ENCODE assay signal across 1 cellular context in genomic region chr3:108221911-108222812, GRCh38.
TF ChIP-seq lines count a peak whose summit lies in the region.

A gene with protein sequence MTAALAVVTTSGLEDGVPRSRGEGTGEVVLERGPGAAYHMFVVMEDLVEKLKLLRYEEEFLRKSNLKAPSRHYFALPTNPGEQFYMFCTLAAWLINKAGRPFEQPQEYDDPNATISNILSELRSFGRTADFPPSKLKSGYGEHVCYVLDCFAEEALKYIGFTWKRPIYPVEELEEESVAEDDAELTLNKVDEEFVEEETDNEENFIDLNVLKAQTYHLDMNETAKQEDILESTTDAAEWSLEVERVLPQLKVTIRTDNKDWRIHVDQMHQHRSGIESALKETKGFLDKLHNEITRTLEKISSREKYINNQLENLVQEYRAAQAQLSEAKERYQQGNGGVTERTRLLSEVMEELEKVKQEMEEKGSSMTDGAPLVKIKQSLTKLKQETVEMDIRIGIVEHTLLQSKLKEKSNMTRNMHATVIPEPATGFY (minus strand): TSS chr3:108222424. CDS start chr3:108222322, 102 bp downstream.

TF ChIP-seq in K562, 482 proteins besides CTCF, POLR2A, EP300 and RAD21 (continued from another document and continues in another):
- TF ChIP-seq PATZ1 (CRISPR knock-in tag; IDR thresholded peaks at IDR 0.05; ENCODE audit: borderline replicate concordance) (no peak), NKRF (IDR thresholded peaks at IDR 0.05; ENCODE audit: borderline replicate concordance) (peak; percentile 72; the same call in 1 of the 2 replicates), ZNF347 (CRISPR knock-in tag; IDR thresholded peaks at IDR 0.05; ENCODE audit: low read depth) (no peak), RBM25 (IDR thresholded peaks at IDR 0.05; ENCODE audit: low read depth, low read length, severe bottlenecking) (no peak), RBM17 (IDR thresholded peaks at IDR 0.05; ENCODE audit: borderline replicate concordance, low read depth, low read length) (no peak), HIVEP1 (CRISPR knock-in tag; IDR thresholded peaks at IDR 0.05) (no peak), TSC22D4 (tag; IDR thresholded peaks at IDR 0.05) (no peak), ZNF512 (tag; IDR thresholded peaks at IDR 0.05) (no peak), JUN (IDR thresholded peaks at IDR 0.05; ENCODE audit: borderline replicate concordance, low read depth, low read length) (0 out of 2 replicates have a peak, but pooled peaks have one; percentile 60), JUN (CRISPR knock-in tag; IDR thresholded peaks at IDR 0.05; ENCODE audit: borderline replicate concordance) (peak; percentile 85), ARID2 (IDR thresholded peaks at IDR 0.05) (no peak), NRF1 (conservative IDR thresholded peaks at IDR 0.05 in 1 of 2, IDR thresholded peaks at IDR 0.05 in 1 of 2) (peak in 1 of 2 experiments; percentile 60; a peak in 3 of 4 replicates), FOSL1 (tag; conservative IDR thresholded peaks at IDR 0.05) (no peak), STAT5B (CRISPR knock-in tag; IDR thresholded peaks at IDR 0.05) (no peak), KLF6 (CRISPR knock-in tag; IDR thresholded peaks at IDR 0.05; ENCODE audit: borderline replicate concordance) (no peak), XRCC4 (IDR thresholded peaks at IDR 0.05; ENCODE audit: extremely low read depth, insufficient read depth, insufficient read length) (no peak), SRSF3 (IDR thresholded peaks at IDR 0.05; ENCODE audit: insufficient read depth, low read length) (no peak), PPARD (CRISPR knock-in tag; IDR thresholded peaks at IDR 0.05) (no peak), ETV6 (IDR thresholded peaks at IDR 0.05; ENCODE audit: borderline replicate concordance in 1 of 2, low read depth in 2 of 2, low read length in 1 of 2) (no peak), ETV6 (CRISPR knock-in tag; IDR thresholded peaks at IDR 0.05; ENCODE audit: borderline replicate concordance) (no peak), ATF1 (CRISPR knock-in tag; IDR thresholded peaks at IDR 0.05) (peak; percentile 52; the same call in 1 of the 2 replicates), ATF1 (tag; IDR thresholded peaks at IDR 0.05) (peak; percentile 97), MTA3 (IDR thresholded peaks at IDR 0.05; ENCODE audit: borderline replicate concordance) (peak; percentile 52; the same call in 1 of the 2 replicates), PTTG1 (tag; IDR thresholded peaks at IDR 0.05; ENCODE audit: low read depth) (no peak), MYC (IDR thresholded peaks at IDR 0.05; ENCODE audit: low read depth, low read length) (peak; percentile 26; the same call in 1 of the 2 replicates), MYC (CRISPR knock-in tag; IDR thresholded peaks at IDR 0.05; ENCODE audit: borderline replicate concordance, low read depth) (no peak), AFF4 (CRISPR knock-in tag; IDR thresholded peaks at IDR 0.05) (no peak), ZNF3 (CRISPR knock-in tag; IDR thresholded peaks at IDR 0.05) (no peak), RFX7 (CRISPR knock-in tag; IDR thresholded peaks at IDR 0.05) (no peak), MECOM (CRISPR knock-in tag; IDR thresholded peaks at IDR 0.05) (no peak), CSDE1 (IDR thresholded peaks at IDR 0.05) (peak in 1 of 2 experiments; percentile 84; a peak in 2 of 4 replicates), MEF2D (tag; conservative IDR thresholded peaks at IDR 0.05; ENCODE audit: low read depth) (no peak), SRSF9 (IDR thresholded peaks at IDR 0.05; ENCODE audit: borderline replicate concordance, low read depth, low read length) (no peak), PRPF4 (IDR thresholded peaks at IDR 0.05; ENCODE audit: insufficient read depth, low read depth, low read length, poor library complexity, severe bottlenecking) (no peak), POLR2B (IDR thresholded peaks at IDR 0.05; ENCODE audit: low read depth, partially characterized antibody) (peak; percentile 41), CLOCK (CRISPR knock-in tag; IDR thresholded peaks at IDR 0.05; ENCODE audit: borderline replicate concordance) (no peak), NR2F6 (CRISPR knock-in tag; IDR thresholded peaks at IDR 0.05) (no peak), ZNF324 (CRISPR knock-in tag; IDR thresholded peaks at IDR 0.05) (no peak)
- TF ChIP-seq, protein P1, sequence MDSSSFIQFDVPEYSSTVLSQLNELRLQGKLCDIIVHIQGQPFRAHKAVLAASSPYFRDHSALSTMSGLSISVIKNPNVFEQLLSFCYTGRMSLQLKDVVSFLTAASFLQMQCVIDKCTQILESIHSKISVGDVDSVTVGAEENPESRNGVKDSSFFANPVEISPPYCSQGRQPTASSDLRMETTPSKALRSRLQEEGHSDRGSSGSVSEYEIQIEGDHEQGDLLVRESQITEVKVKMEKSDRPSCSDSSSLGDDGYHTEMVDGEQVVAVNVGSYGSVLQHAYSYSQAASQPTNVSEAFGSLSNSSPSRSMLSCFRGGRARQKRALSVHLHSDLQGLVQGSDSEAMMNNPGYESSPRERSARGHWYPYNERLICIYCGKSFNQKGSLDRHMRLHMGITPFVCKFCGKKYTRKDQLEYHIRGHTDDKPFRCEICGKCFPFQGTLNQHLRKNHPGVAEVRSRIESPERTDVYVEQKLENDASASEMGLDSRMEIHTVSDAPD (CRISPR knock-in tag; IDR thresholded peaks at IDR 0.05): no peak
- TF ChIP-seq, protein P2, sequence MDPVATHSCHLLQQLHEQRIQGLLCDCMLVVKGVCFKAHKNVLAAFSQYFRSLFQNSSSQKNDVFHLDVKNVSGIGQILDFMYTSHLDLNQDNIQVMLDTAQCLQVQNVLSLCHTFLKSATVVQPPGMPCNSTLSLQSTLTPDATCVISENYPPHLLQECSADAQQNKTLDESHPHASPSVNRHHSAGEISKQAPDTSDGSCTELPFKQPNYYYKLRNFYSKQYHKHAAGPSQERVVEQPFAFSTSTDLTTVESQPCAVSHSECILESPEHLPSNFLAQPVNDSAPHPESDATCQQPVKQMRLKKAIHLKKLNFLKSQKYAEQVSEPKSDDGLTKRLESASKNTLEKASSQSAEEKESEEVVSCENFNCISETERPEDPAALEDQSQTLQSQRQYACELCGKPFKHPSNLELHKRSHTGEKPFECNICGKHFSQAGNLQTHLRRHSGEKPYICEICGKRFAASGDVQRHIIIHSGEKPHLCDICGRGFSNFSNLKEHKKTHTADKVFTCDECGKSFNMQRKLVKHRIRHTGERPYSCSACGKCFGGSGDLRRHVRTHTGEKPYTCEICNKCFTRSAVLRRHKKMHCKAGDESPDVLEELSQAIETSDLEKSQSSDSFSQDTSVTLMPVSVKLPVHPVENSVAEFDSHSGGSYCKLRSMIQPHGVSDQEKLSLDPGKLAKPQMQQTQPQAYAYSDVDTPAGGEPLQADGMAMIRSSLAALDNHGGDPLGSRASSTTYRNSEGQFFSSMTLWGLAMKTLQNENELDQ (CRISPR knock-in tag; IDR thresholded peaks at IDR 0.05; ENCODE audit: borderline replicate concordance): no peak
- TF ChIP-seq, protein P3, sequence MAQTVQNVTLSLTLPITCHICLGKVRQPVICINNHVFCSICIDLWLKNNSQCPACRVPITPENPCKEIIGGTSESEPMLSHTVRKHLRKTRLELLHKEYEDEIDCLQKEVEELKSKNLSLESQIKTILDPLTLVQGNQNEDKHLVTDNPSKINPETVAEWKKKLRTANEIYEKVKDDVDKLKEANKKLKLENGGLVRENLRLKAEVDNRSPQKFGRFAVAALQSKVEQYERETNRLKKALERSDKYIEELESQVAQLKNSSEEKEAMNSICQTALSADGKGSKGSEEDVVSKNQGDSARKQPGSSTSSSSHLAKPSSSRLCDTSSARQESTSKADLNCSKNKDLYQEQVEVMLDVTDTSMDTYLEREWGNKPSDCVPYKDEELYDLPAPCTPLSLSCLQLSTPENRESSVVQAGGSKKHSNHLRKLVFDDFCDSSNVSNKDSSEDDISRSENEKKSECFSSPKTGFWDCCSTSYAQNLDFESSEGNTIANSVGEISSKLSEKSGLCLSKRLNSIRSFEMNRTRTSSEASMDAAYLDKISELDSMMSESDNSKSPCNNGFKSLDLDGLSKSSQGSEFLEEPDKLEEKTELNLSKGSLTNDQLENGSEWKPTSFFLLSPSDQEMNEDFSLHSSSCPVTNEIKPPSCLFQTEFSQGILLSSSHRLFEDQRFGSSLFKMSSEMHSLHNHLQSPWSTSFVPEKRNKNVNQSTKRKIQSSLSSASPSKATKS (CRISPR knock-in tag; IDR thresholded peaks at IDR 0.05): no peak
